In genomic region chr14:92581206-92581605, GRCh38 we compare ENCODE assay signal across 2 cellular contexts.
TF ChIP-seq lines count a peak whose summit lies in the region.

No MANE protein-coding gene starts in this region.

TF ChIP-seq in IMR-90, 13 proteins besides CTCF, POLR2A, EP300 and RAD21:
- TF ChIP-seq BHLHE40 (IDR thresholded peaks at IDR 0.05; ENCODE audit: low read depth, low read length) (no peak), SMC3 (IDR thresholded peaks at IDR 0.05; ENCODE audit: low read depth, low read length) (no peak), NFE2L2 (IDR thresholded peaks at IDR 0.05; ENCODE audit: low read depth, low read length) (no peak), MAFK (IDR thresholded peaks at IDR 0.05; ENCODE audit: low read depth, low read length) (no peak), MAZ (IDR thresholded peaks at IDR 0.05; ENCODE audit: borderline replicate concordance, low read depth, low read length) (no peak), MXI1 (IDR thresholded peaks at IDR 0.05; ENCODE audit: borderline replicate concordance, low read depth, low read length) (no peak), RFX5 (IDR thresholded peaks at IDR 0.05; ENCODE audit: low read depth, low read length) (no peak), RCOR1 (IDR thresholded peaks at IDR 0.05; ENCODE audit: insufficient replicate concordance, low read length) (no peak), FOS (IDR thresholded peaks at IDR 0.05; ENCODE audit: low read depth, low read length) (no peak), CHD1 (IDR thresholded peaks at IDR 0.05; ENCODE audit: low read depth, low read length) (no peak), ELK1 (IDR thresholded peaks at IDR 0.05; ENCODE audit: borderline replicate concordance, low read depth, low read length) (no peak), CEBPB (IDR thresholded peaks at IDR 0.05; ENCODE audit: low read depth, low read length) (no peak)
- TF ChIP-seq, protein P1, sequence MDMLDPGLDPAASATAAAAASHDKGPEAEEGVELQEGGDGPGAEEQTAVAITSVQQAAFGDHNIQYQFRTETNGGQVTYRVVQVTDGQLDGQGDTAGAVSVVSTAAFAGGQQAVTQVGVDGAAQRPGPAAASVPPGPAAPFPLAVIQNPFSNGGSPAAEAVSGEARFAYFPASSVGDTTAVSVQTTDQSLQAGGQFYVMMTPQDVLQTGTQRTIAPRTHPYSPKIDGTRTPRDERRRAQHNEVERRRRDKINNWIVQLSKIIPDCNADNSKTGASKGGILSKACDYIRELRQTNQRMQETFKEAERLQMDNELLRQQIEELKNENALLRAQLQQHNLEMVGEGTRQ (IDR thresholded peaks at IDR 0.05; ENCODE audit: low read depth, low read length), result no peak

TF ChIP-seq in GM12878, 131 proteins besides CTCF, POLR2A, EP300 and RAD21:
- TF ChIP-seq SUZ12 (IDR thresholded peaks at IDR 0.05; ENCODE audit: unreplicated experiment) (no peak), ATF7 (IDR thresholded peaks at IDR 0.05; ENCODE audit: low read depth) (no peak), ZNF274 (IDR thresholded peaks at IDR 0.05; ENCODE audit: insufficient read depth, insufficient read length) (no peak), TCF12 (IDR thresholded peaks at IDR 0.05; ENCODE audit: low read depth, low read length) (no peak), IRF4 (IDR thresholded peaks at IDR 0.05; ENCODE audit: low read depth, low read length) (no peak), CHD4 (IDR thresholded peaks at IDR 0.05) (no peak), SUPT20H (IDR thresholded peaks at IDR 0.05; ENCODE audit: borderline replicate concordance, control insufficient read depth, low read depth, low read length) (no peak), BRCA1 (IDR thresholded peaks at IDR 0.05; ENCODE audit: low read depth, low read length) (no peak), ZNF207 (IDR thresholded peaks at IDR 0.05; ENCODE audit: borderline replicate concordance) (no peak), ZNF217 (IDR thresholded peaks at IDR 0.05) (no peak), RUNX3 (IDR thresholded peaks at IDR 0.05; ENCODE audit: low read length) (no peak), KLF5 (IDR thresholded peaks at IDR 0.05; ENCODE audit: partially characterized antibody) (no peak), MXI1 (IDR thresholded peaks at IDR 0.05; ENCODE audit: low read depth, low read length) (no peak), LARP7 (IDR thresholded peaks at IDR 0.05) (no peak), CUX1 (IDR thresholded peaks at IDR 0.05; ENCODE audit: insufficient replicate concordance, low read depth, low read length) (no peak)
- TF ChIP-seq, protein P2, sequence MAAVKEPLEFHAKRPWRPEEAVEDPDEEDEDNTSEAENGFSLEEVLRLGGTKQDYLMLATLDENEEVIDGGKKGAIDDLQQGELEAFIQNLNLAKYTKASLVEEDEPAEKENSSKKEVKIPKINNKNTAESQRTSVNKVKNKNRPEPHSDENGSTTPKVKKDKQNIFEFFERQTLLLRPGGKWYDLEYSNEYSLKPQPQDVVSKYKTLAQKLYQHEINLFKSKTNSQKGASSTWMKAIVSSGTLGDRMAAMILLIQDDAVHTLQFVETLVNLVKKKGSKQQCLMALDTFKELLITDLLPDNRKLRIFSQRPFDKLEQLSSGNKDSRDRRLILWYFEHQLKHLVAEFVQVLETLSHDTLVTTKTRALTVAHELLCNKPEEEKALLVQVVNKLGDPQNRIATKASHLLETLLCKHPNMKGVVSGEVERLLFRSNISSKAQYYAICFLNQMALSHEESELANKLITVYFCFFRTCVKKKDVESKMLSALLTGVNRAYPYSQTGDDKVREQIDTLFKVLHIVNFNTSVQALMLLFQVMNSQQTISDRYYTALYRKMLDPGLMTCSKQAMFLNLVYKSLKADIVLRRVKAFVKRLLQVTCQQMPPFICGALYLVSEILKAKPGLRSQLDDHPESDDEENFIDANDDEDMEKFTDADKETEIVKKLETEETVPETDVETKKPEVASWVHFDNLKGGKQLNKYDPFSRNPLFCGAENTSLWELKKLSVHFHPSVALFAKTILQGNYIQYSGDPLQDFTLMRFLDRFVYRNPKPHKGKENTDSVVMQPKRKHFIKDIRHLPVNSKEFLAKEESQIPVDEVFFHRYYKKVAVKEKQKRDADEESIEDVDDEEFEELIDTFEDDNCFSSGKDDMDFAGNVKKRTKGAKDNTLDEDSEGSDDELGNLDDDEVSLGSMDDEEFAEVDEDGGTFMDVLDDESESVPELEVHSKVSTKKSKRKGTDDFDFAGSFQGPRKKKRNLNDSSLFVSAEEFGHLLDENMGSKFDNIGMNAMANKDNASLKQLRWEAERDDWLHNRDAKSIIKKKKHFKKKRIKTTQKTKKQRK (IDR thresholded peaks at IDR 0.05; ENCODE audit: low read depth, low read length), result no peak
- TF ChIP-seq, protein P3, sequence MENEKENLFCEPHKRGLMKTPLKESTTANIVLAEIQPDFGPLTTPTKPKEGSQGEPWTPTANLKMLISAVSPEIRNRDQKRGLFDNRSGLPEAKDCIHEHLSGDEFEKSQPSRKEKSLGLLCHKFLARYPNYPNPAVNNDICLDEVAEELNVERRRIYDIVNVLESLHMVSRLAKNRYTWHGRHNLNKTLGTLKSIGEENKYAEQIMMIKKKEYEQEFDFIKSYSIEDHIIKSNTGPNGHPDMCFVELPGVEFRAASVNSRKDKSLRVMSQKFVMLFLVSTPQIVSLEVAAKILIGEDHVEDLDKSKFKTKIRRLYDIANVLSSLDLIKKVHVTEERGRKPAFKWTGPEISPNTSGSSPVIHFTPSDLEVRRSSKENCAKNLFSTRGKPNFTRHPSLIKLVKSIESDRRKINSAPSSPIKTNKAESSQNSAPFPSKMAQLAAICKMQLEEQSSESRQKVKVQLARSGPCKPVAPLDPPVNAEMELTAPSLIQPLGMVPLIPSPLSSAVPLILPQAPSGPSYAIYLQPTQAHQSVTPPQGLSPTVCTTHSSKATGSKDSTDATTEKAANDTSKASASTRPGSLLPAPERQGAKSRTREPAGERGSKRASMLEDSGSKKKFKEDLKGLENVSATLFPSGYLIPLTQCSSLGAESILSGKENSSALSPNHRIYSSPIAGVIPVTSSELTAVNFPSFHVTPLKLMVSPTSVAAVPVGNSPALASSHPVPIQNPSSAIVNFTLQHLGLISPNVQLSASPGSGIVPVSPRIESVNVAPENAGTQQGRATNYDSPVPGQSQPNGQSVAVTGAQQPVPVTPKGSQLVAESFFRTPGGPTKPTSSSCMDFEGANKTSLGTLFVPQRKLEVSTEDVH (IDR thresholded peaks at IDR 0.05; ENCODE audit: low read depth, partially characterized antibody), result no peak
